ENCODE assay signal across 28 cellular contexts in genomic region chr1:75014250-75014649, GRCh38.
"Had no signal": no experiment of that assay in that cellular context is flagged by ENCODE, and none has a peak within 500 bp of the region (broad histone marks: within the 10 kb centered on the region; RNA-seq: fewer than 3 reads in every experiment).

No MANE protein-coding gene starts in this region.

- H3K27ac ChIP-seq: ascending aorta, breast epithelium, cardiac muscle cell, colonic mucosa, VCaP had no signal

- H3K4me3 Mint-ChIP-seq: activated CD4-positive, alpha-beta memory T cell treated with anti-CD3 and anti-CD28 coated beads, Interleukin-2, amount 10 ng/mL, durations not matched to agents 7 days and 5 days; activated CD4-positive, alpha-beta T cell treated with anti-CD3 and anti-CD28 coated beads, Interleukin-2, amount 10 ng/mL, durations not matched to agents 7 days and 5 days; activated naive CD4-positive, alpha-beta T cell treated with anti-CD3 and anti-CD28 coated beads, Interleukin-2, amount 10 ng/mL, durations not matched to agents 7 days and 5 days; activated naive CD8-positive, alpha-beta T cell treated with anti-CD3 and anti-CD28 coated beads, Interleukin-2, amount 10 ng/mL, durations not matched to agents 7 days and 5 days; activated T-cell treated with anti-CD3 and anti-CD28 coated beads, Interleukin-2, amount 50 U/mL, for 24 hours; activated T-cell treated with anti-CD3 and anti-CD28 coated beads, Interleukin-2, amount 50 U/mL, for 72 hours; brain; WTC11 had no signal

- H3K9me3 ChIP-seq: ascending aorta, breast epithelium, colonic mucosa had no signal

- H3K9me3 Mint-ChIP-seq: activated naive CD4-positive, alpha-beta T cell treated with anti-CD3 and anti-CD28 coated beads, Interleukin-2, amount 10 ng/mL, durations not matched to agents 7 days and 5 days had no signal

- H3K4me1 Mint-ChIP-seq: activated CD4-positive, alpha-beta memory T cell treated with anti-CD3 and anti-CD28 coated beads, Interleukin-2, amount 10 ng/mL, durations not matched to agents 7 days and 5 days; activated CD4-positive, alpha-beta T cell treated with anti-CD3 and anti-CD28 coated beads, Interleukin-2, amount 10 ng/mL, durations not matched to agents 7 days and 5 days; activated naive CD4-positive, alpha-beta T cell treated with anti-CD3 and anti-CD28 coated beads, Interleukin-2, amount 10 ng/mL, durations not matched to agents 7 days and 5 days; activated naive CD8-positive, alpha-beta T cell treated with anti-CD3 and anti-CD28 coated beads, Interleukin-2, amount 10 ng/mL, durations not matched to agents 7 days and 5 days; brain; WTC11 had no signal

- H3K27ac Mint-ChIP-seq: activated CD4-positive, alpha-beta memory T cell treated with anti-CD3 and anti-CD28 coated beads, Interleukin-2, amount 10 ng/mL, durations not matched to agents 7 days and 5 days; activated CD4-positive, alpha-beta T cell treated with anti-CD3 and anti-CD28 coated beads, Interleukin-2, amount 10 ng/mL, durations not matched to agents 7 days and 5 days; activated naive CD4-positive, alpha-beta T cell treated with anti-CD3 and anti-CD28 coated beads, Interleukin-2, amount 10 ng/mL, durations not matched to agents 7 days and 5 days; activated naive CD4-positive, alpha-beta T cell treated with anti-CD3 and anti-CD28 coated beads, Interleukin-2, amount 50 U/mL, for 72 hours; activated naive CD8-positive, alpha-beta T cell treated with anti-CD3 and anti-CD28 coated beads, Interleukin-2, amount 10 ng/mL, durations not matched to agents 7 days and 5 days; activated T-cell treated with anti-CD3 and anti-CD28 coated beads, Interleukin-2, amount 50 U/mL, for 24 hours; activated T-cell treated with anti-CD3 and anti-CD28 coated beads, Interleukin-2, amount 50 U/mL, for 72 hours; brain; WTC11 had no signal

- H3K36me3 Mint-ChIP-seq: activated naive CD4-positive, alpha-beta T cell treated with anti-CD3 and anti-CD28 coated beads, Interleukin-2, amount 10 ng/mL, durations not matched to agents 7 days and 5 days; activated naive CD4-positive, alpha-beta T cell treated with anti-CD3 and anti-CD28 coated beads, Interleukin-2, amount 50 U/mL, for 72 hours; activated naive CD8-positive, alpha-beta T cell treated with anti-CD3 and anti-CD28 coated beads, Interleukin-2, amount 10 ng/mL, durations not matched to agents 7 days and 5 days; brain; WTC11 had no signal

- H3K4me1 ChIP-seq: ascending aorta, breast epithelium, colonic mucosa had no signal

- DNase-seq: activated CD4-positive, alpha-beta memory T cell treated with anti-CD3 and anti-CD28 coated beads, Interleukin-2, amount 10 ng/mL, durations not matched to agents 7 days and 5 days; activated CD4-positive, alpha-beta T cell treated with anti-CD3 and anti-CD28 coated beads for 1 hour; activated CD4-positive, alpha-beta T cell treated with anti-CD3 and anti-CD28 coated beads for 4 hours; activated CD4-positive, alpha-beta T cell treated with anti-CD3 and anti-CD28 coated beads, Interleukin-2, amount 10 ng/mL, durations not matched to agents 7 days and 5 days; activated CD4-positive, alpha-beta T cell treated with anti-CD3 and anti-CD28 coated beads, Interleukin-2, amount 50 U/mL, for 4 hours; activated CD8-positive, alpha-beta memory T cell treated with anti-CD3 and anti-CD28 coated beads, Interleukin-2, amount 50 U/mL, for 48 hours; activated gamma-delta T cell; activated naive CD4-positive, alpha-beta T cell; activated naive CD4-positive, alpha-beta T cell treated with anti-CD3 and anti-CD28 coated beads, Interleukin-2, amount 10 ng/mL, durations not matched to agents 7 days and 5 days; activated naive CD8-positive, alpha-beta T cell treated with anti-CD3 and anti-CD28 coated beads, Interleukin-2, amount 10 ng/mL, durations not matched to agents 7 days and 5 days; activated T-cell treated with anti-CD3 and anti-CD28 coated beads for 4 hours; activated T-cell treated with anti-CD3 and anti-CD28 coated beads, Interleukin-2, amount 50 U/mL, for 24 hours; activated T-cell treated with anti-CD3 and anti-CD28 coated beads, Interleukin-2, amount 50 U/mL, for 72 hours; central memory CD4-positive, alpha-beta T cell; cerebellar nuclear complex; colonic mucosa; effector CD8-positive, alpha-beta T cell; foreskin fibroblast; head of caudate nucleus; T-helper 2 cell had no signal

- H3K36me3 ChIP-seq: ascending aorta, breast epithelium, cardiac muscle cell, colonic mucosa had no signal

- H3K27me3 ChIP-seq: ascending aorta, breast epithelium, cardiac muscle cell, colonic mucosa had no signal

- ATAC-seq: activated naive CD4-positive, alpha-beta T cell treated with anti-CD3 and anti-CD28 coated beads, Interleukin-2, amount 50 U/mL, for 72 hours; activated T-cell treated with anti-CD3 and anti-CD28 coated beads, Interleukin-2, amount 50 U/mL, for 72 hours; esophagus mucosa; WTC11 had no signal

- H3K27me3 Mint-ChIP-seq: activated CD4-positive, alpha-beta memory T cell treated with anti-CD3 and anti-CD28 coated beads, Interleukin-2, amount 10 ng/mL, durations not matched to agents 7 days and 5 days; activated CD4-positive, alpha-beta T cell treated with anti-CD3 and anti-CD28 coated beads, Interleukin-2, amount 10 ng/mL, durations not matched to agents 7 days and 5 days; activated naive CD4-positive, alpha-beta T cell treated with anti-CD3 and anti-CD28 coated beads, Interleukin-2, amount 10 ng/mL, durations not matched to agents 7 days and 5 days; activated naive CD8-positive, alpha-beta T cell treated with anti-CD3 and anti-CD28 coated beads, Interleukin-2, amount 10 ng/mL, durations not matched to agents 7 days and 5 days; activated T-cell treated with anti-CD3 and anti-CD28 coated beads, Interleukin-2, amount 50 U/mL, for 24 hours had no signal

- H3K4me3 ChIP-seq: ascending aorta, breast epithelium, cardiac muscle cell, colonic mucosa had no signal
